20 cellular contexts compared by ENCODE assay signal in genomic region chr18:8937112-8937641, GRCh38.
DNase-seq lines count a peak whose midpoint lies in the region; ATAC-seq and TF ChIP-seq lines count a peak whose summit lies in the region.
"Had no signal": no experiment of that assay in that cellular context is flagged by ENCODE, and none has a peak within 500 bp of the region (broad histone marks: within the 10 kb centered on the region; RNA-seq: fewer than 3 reads in every experiment).

No MANE protein-coding gene starts in this region.

- TF ChIP-seq RAD21 in IMR-90 (IDR thresholded peaks at IDR 0.05; ENCODE audit: low read length) = no peak

- POLR2A ChIA-PET in IMR-90 (lab: Charles Lee; ENCODE audit: unreplicated experiment) = no interaction called here

- no peaks in the 10 kb centered on the region for H3K27me3 ChIP-seq in IMR-90 (ENCODE audit: control insufficient read depth, insufficient read depth, low read length)
- no peaks in the 10 kb centered on the region for H3K27me3 ChIP-seq in tibial nerve
- H3K27me3 ChIP-seq: BLaER1, gastroesophageal sphincter had no signal

- no peak overlapping the region; the same call in 1 of the 2 replicates for H3K23ac ChIP-seq in IMR-90 (ENCODE audit: low read depth, low read length)

- H3K79me1 ChIP-seq in IMR-90 (ENCODE audit: low read depth in 1 of 2, low read length in 2 of 2) = no peaks in the 10 kb centered on the region

- no peak overlapping the region for H3K4me2 ChIP-seq in IMR-90 (ENCODE audit: low read depth, low read length)
- H3K4me2 ChIP-seq: KMS-11 had no signal

- peak overlapping the region; percentile 52; the same call in 1 of the 2 replicates for H3K4ac ChIP-seq in IMR-90 (ENCODE audit: low read depth, low read length)

- CTCF ChIA-PET in IMR-90 (lab: Yijun Ruan, JAX) = no interaction called here

- peak overlapping the region in 1 of 2 experiments; percentile 79; a peak in 2 of 4 replicates for H4K8ac ChIP-seq in IMR-90 (ENCODE audit: low read depth in 2 of 2, low read length in 2 of 2)

- peaks cover 2% of the 10 kb centered on the region; the same call in 1 of the 2 replicates for H3K4me1 ChIP-seq in IMR-90 (ENCODE audit: control insufficient read depth, insufficient read depth, low read length)
- H3K4me1 ChIP-seq in tibial nerve = no peaks in the 10 kb centered on the region
- H3K4me1 ChIP-seq: spleen had no signal

- H3K36me3 Mint-ChIP-seq in nephron (ENCODE audit: low read depth) = no peaks in the 10 kb centered on the region

- peak overlapping the region; percentile 53 to 86 (median 86) for H3K27ac Mint-ChIP-seq in nephron

- H3K9me3 ChIP-seq in IMR-90 (ENCODE audit: control insufficient read depth, insufficient read depth, low read length) (peaks cover 3% of the 10 kb centered on the region), tibial nerve (no peaks in the 10 kb centered on the region)
- H3K9me3 ChIP-seq: gastroesophageal sphincter, spleen had no signal

- no peaks in the 10 kb centered on the region for H3K9me1 ChIP-seq in IMR-90 (ENCODE audit: insufficient read depth, low read length)

- BruUV-seq in IMR-90 (replicated peaks; lab: Mats Ljungman, UMichigan) = no TSS peak

- H2BK20ac ChIP-seq in IMR-90 (ENCODE audit: low read depth, low read length) = peak overlapping the region; percentile 90

- H4K5ac ChIP-seq in IMR-90 (ENCODE audit: low read depth, low read length) = peak overlapping the region; percentile 19; the same call in 1 of the 2 replicates

- no peaks in the 10 kb centered on the region for H4K20me1 ChIP-seq in IMR-90 (ENCODE audit: insufficient read depth, low read length)
- H4K20me1 ChIP-seq: BLaER1 had no signal

- TF ChIP-seq EP300 in tibial nerve (IDR thresholded peaks at IDR 0.05) = no peak

- peak overlapping the region; percentile 41 for H3K18ac ChIP-seq in IMR-90 (ENCODE audit: low read depth, low read length)

- no peak overlapping the region for H3K9ac ChIP-seq in IMR-90 (ENCODE audit: low read depth, low read length)
- H3K9ac ChIP-seq: BLaER1, GM23248, KMS-11 had no signal

- TF ChIP-seq POLR2A in IMR-90 (IDR thresholded peaks at IDR 0.05; ENCODE audit: low read depth, low read length) = no peak
- TF ChIP-seq POLR2A in tibial nerve (IDR thresholded peaks at IDR 0.05) = no peak

- H2AK9ac ChIP-seq in IMR-90 (replicated peaks; ENCODE audit: low read depth, low read length, poor library complexity) = no peak overlapping the region

- H3K56ac ChIP-seq in IMR-90 (ENCODE audit: extremely low read depth, insufficient read depth, low read length) = no peak overlapping the region

- peak overlapping the region; percentile 6; the same call in 1 of the 2 replicates for H3K27ac ChIP-seq in IMR-90 (ENCODE audit: insufficient read depth, low read length)
- no peak overlapping the region for H3K27ac ChIP-seq in tibial nerve
- H3K27ac ChIP-seq: BLaER1, gastroesophageal sphincter, GM23248, KMS-11, spleen had no signal

- no peak overlapping the region for H3K4me3 ChIP-seq in AG10803 (ENCODE audit: low read length)
- no peak overlapping the region for H3K4me3 ChIP-seq in IMR-90 (ENCODE audit: insufficient read depth, low read depth, low read length)
- no peak overlapping the region for H3K4me3 ChIP-seq in tibial nerve
- H3K4me3 ChIP-seq: BLaER1, gastroesophageal sphincter, GM23248, spleen had no signal

- H2AFZ ChIP-seq in IMR-90 (replicated peaks; ENCODE audit: low read length, poor library complexity) = peak overlapping the region; percentile 61
- H2AFZ ChIP-seq: GM23248 had no signal

- intact Hi-C loops in IMR-90 (cut with micrococcal nuclease) = no loop called here

- H3K4me1 Mint-ChIP-seq in nephron = peaks cover 38% of the 10 kb centered on the region

- 60% methylated on average over 1 of the region's 8 CpGs; no CpG with 5 or more reads in 1 of the 2 experiments for WGBS in IMR-90 (ENCODE audit: extremely low coverage in 2 of 2, insufficient read length in 1 of 2), 2 experiments
- 48 to 58% methylated on average over 8 of the region's 8 CpGs for WGBS in tibial nerve, 2 donors

- H2BK120ac ChIP-seq in IMR-90 (ENCODE audit: low read depth, low read length) = peak overlapping the region; percentile 74

- dilution Hi-C loops in IMR-90 (cut with HindIII; ENCODE audit: low sequenced_read_pairs, unreplicated experiment) = no loop called here

- peak overlapping the region; percentile 27; the same call in 1 of the 2 replicates for H2AK5ac ChIP-seq in IMR-90 (ENCODE audit: low read depth, low read length)

- peak overlapping the region; percentile 37 for H2BK5ac ChIP-seq in IMR-90 (ENCODE audit: low read depth, low read length, poor library complexity, severe bottlenecking)

- no peak overlapping the region for H3K4me3 Mint-ChIP-seq in nephron

- peak; percentile 77 for ATAC-seq in IMR-90 (ENCODE audit: low read depth)
- no peak for ATAC-seq in stimulated activated naive CD8-positive, alpha-beta T cell treated with anti-CD3 and anti-CD28 coated beads, Interleukin-15, Interleukin-2, amounts not matched to agents 100 U/mL and 50 U/mL, for 24 hours
- ATAC-seq: gastroesophageal sphincter, left lobe of liver had no signal

- peaks cover 15% of the 10 kb centered on the region for H3K27me3 Mint-ChIP-seq in nephron (ENCODE audit: low read depth)

- H3K36me3 ChIP-seq in IMR-90 (ENCODE audit: control insufficient read depth, insufficient read depth, low read length) (no peaks in the 10 kb centered on the region), tibial nerve (no peaks in the 10 kb centered on the region)
- H3K36me3 ChIP-seq: gastroesophageal sphincter, spleen had no signal

- H3K14ac ChIP-seq in IMR-90 (replicated peaks; ENCODE audit: low read depth, low read length) = peak overlapping the region; percentile 48

- H4K91ac ChIP-seq in IMR-90 (ENCODE audit: insufficient read depth, low read depth, low read length) = peak overlapping the region; percentile 54; the same call in 1 of the 2 replicates

- DNase-seq in AG10803 (ENCODE audit: low read depth) (peak; percentile 62), IMR-90 (peak; percentile 60), fibroblast of peridontal ligament (ENCODE audit: extremely low read depth) (peak; percentile 30), tibial nerve (ENCODE audit: low spot score in 2 of 2) (no peak), GDM1 (lab: John Stamatoyannopoulos, UW) (no peak), islet precursor cell (no peak)
- no peak for DNase-seq in stimulated activated naive CD8-positive, alpha-beta T cell treated with anti-CD3 and anti-CD28 coated beads, Interleukin-15, Interleukin-2, amounts not matched to agents 100 U/mL and 50 U/mL, for 24 hours
- DNase-seq: activated CD4-positive, alpha-beta T cell treated with anti-CD3 and anti-CD28 coated beads, Interleukin-2, amount 50 U/mL, for 4 hours; activated effector memory CD4-positive, alpha-beta T cell treated with Interleukin-2 at 50 U/mL for 16 hours; GM23248; NCI-H187 treated with DMSO at 0.1 percent for 48 hours; NCI-H226; spleen; stimulated activated CD4-positive, alpha-beta T cell treated with anti-CD3 and anti-CD28 coated beads, Interleukin-4, amount 100 ng/mL, for 4 hours; T-helper 1 cell had no signal

- in situ Hi-C loops in IMR-90 (cut with MboI; ENCODE audit: low sequenced_read_pairs) = no loop called here

- H2BK15ac ChIP-seq in IMR-90 (ENCODE audit: low read depth, low read length) = peak overlapping the region; percentile 48; the same call in 2 of the 3 replicates

- TF ChIP-seq CTCF in AG10803 (conservative IDR thresholded peaks at IDR 0.05; ENCODE audit: low read length) (no peak), IMR-90 (conservative IDR thresholded peaks at IDR 0.05; ENCODE audit: low read depth, low read length) (no peak), nephron (IDR thresholded peaks at IDR 0.05; ENCODE audit: unreplicated experiment in 3 of 3) (no peak), tibial nerve (IDR thresholded peaks at IDR 0.05) (no peak)

- H3K9me3 Mint-ChIP-seq in nephron = peaks cover 2% of the 10 kb centered on the region

TF ChIP-seq in IMR-90, 13 proteins besides CTCF, POLR2A, EP300 and RAD21:
- peak; percentile 73; the same call in 1 of the 2 replicates for TF ChIP-seq USF2 (IDR thresholded peaks at IDR 0.05; ENCODE audit: low read depth, low read length)
- TF ChIP-seq RCOR1 (IDR thresholded peaks at IDR 0.05; ENCODE audit: insufficient replicate concordance, low read length) = no peak

Comparison
In these comparisons a context has a peak if more than half of its experiments do, and no peak if none do; other contexts are left out.
1. DNase-seq: peak in AG10803 (single experiment), IMR-90 (single experiment) and fibroblast of peridontal ligament (single experiment); none in stimulated activated naive CD8-positive, alpha-beta T cell treated with anti-CD3 and anti-CD28 coated beads, Interleukin-15, Interleukin-2, amounts not matched to agents 100 U/mL and 50 U/mL, for 24 hours (single experiment), tibial nerve (0 of 2), GDM1 (single experiment) and islet precursor cell (single experiment).